ENCODE assay signal across 1 cellular context in the genomic region with DNA sequence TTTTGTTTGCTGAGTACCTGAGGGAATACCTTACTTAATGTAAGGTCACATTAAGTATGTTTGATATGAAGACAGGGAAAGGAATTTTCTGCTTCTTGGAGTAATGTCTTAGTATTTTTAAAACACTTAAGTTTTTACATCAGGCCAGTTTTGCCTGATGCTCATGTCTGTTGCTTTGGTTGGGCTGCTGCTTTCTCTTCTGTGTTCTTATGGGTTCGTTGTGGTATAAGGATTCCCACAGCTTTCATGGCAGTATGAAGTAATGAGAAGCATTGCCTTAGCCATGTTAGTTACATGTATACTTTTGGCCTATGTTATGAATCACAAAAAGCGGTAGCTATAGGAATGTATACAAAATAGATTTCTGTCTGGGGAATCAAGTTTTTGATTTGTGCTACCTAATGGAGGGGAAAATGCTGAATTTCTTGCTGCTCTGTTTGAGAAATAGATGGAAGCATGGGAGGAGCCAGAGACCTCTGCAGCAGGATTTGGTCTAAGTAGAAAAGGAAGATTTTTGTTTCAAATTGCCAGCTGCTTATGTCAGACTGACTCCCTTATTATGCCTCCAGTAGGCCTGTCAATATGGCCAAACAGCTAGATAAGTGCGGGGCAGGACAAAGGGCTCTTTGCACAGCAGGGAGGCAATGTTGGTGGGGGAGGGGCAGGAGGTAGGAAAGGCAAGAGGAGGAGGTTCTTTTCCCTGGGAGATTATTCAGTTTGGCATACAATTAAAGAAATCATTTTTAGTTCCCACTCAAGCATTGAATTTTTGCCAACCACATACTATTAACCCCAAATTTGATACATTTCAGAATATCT.
A peak's percentile ranks its signal among the peaks of the same experiment; 100 is the strongest.
TF ChIP-seq lines count a peak whose summit lies in the region.

No MANE protein-coding gene starts in this region.

TF ChIP-seq in K562, 482 proteins besides CTCF, POLR2A, EP300 and RAD21 (continued from another document and continues in another):
- TF ChIP-seq, protein P1, sequence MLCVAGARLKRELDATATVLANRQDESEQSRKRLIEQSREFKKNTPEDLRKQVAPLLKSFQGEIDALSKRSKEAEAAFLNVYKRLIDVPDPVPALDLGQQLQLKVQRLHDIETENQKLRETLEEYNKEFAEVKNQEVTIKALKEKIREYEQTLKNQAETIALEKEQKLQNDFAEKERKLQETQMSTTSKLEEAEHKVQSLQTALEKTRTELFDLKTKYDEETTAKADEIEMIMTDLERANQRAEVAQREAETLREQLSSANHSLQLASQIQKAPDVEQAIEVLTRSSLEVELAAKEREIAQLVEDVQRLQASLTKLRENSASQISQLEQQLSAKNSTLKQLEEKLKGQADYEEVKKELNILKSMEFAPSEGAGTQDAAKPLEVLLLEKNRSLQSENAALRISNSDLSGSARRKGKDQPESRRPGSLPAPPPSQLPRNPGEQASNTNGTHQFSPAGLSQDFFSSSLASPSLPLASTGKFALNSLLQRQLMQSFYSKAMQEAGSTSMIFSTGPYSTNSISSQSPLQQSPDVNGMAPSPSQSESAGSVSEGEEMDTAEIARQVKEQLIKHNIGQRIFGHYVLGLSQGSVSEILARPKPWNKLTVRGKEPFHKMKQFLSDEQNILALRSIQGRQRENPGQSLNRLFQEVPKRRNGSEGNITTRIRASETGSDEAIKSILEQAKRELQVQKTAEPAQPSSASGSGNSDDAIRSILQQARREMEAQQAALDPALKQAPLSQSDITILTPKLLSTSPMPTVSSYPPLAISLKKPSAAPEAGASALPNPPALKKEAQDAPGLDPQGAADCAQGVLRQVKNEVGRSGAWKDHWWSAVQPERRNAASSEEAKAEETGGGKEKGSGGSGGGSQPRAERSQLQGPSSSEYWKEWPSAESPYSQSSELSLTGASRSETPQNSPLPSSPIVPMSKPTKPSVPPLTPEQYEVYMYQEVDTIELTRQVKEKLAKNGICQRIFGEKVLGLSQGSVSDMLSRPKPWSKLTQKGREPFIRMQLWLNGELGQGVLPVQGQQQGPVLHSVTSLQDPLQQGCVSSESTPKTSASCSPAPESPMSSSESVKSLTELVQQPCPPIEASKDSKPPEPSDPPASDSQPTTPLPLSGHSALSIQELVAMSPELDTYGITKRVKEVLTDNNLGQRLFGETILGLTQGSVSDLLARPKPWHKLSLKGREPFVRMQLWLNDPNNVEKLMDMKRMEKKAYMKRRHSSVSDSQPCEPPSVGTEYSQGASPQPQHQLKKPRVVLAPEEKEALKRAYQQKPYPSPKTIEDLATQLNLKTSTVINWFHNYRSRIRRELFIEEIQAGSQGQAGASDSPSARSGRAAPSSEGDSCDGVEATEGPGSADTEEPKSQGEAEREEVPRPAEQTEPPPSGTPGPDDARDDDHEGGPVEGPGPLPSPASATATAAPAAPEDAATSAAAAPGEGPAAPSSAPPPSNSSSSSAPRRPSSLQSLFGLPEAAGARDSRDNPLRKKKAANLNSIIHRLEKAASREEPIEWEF (CRISPR knock-in tag; IDR thresholded peaks at IDR 0.05) = no peak
- TF ChIP-seq, protein P2, sequence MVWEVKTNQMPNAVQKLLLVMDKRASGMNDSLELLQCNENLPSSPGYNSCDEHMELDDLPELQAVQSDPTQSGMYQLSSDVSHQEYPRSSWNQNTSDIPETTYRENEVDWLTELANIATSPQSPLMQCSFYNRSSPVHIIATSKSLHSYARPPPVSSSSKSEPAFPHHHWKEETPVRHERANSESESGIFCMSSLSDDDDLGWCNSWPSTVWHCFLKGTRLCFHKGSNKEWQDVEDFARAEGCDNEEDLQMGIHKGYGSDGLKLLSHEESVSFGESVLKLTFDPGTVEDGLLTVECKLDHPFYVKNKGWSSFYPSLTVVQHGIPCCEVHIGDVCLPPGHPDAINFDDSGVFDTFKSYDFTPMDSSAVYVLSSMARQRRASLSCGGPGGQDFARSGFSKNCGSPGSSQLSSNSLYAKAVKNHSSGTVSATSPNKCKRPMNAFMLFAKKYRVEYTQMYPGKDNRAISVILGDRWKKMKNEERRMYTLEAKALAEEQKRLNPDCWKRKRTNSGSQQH (CRISPR knock-in tag; IDR thresholded peaks at IDR 0.05) = no peak
- TF ChIP-seq FOXJ2 (tag; IDR thresholded peaks at IDR 0.05) (peak; percentile 32; the same call in 1 of the 2 replicates), THRAP3 (IDR thresholded peaks at IDR 0.05; ENCODE audit: borderline replicate concordance) (peak; percentile 11; the same call in 1 of the 2 replicates), BDP1 (IDR thresholded peaks at IDR 0.05; ENCODE audit: insufficient read depth, insufficient read length) (no peak), ARNT (IDR thresholded peaks at IDR 0.05) (peak; percentile 62 to 73; a peak in 3 of 4 replicates), SMARCA5 (IDR thresholded peaks at IDR 0.05) (peak; percentile 22; the same call in 1 of the 2 replicates), ZNF124 (CRISPR knock-in tag; IDR thresholded peaks at IDR 0.05) (no peak), HLTF (IDR thresholded peaks at IDR 0.05) (0 out of 2 replicates have a peak, but pooled peaks have one; percentile 28), CHD2 (IDR thresholded peaks at IDR 0.05; ENCODE audit: low read depth, low read length) (peak; percentile 53), RFX1 (IDR thresholded peaks at IDR 0.05) (no peak; the same call in 1 of the 2 replicates), MECOM (CRISPR knock-in tag; IDR thresholded peaks at IDR 0.05) (no peak), ZNF551 (CRISPR knock-in tag; IDR thresholded peaks at IDR 0.05) (no peak), MCM3 (IDR thresholded peaks at IDR 0.05) (no peak), TEAD1 (CRISPR knock-in tag; IDR thresholded peaks at IDR 0.05) (no peak), SRF (CRISPR knock-in tag; IDR thresholded peaks at IDR 0.05) (peak in 1 of 2 experiments; percentile 58; a peak in 1 of 4 replicates), YY1 (IDR thresholded peaks at IDR 0.05; ENCODE audit: borderline replicate concordance in 1 of 3, control insufficient read depth in 1 of 3, extremely low read depth in 1 of 3, insufficient read depth in 3 of 3, insufficient read length in 1 of 3, insufficient replicate concordance in 2 of 3, low read depth in 1 of 3, low read length in 2 of 3) (peak in 2 of 3 experiments; percentile 32 to 86), KLF16 (IDR thresholded peaks at IDR 0.05) (no peak), EHMT2 (IDR thresholded peaks at IDR 0.05) (peak; percentile 75), ZNF282 (CRISPR knock-in tag; IDR thresholded peaks at IDR 0.05) (no peak), HNRNPL (IDR thresholded peaks at IDR 0.05; ENCODE audit: low read depth, low read length) (no peak)
- TF ChIP-seq, protein P3, sequence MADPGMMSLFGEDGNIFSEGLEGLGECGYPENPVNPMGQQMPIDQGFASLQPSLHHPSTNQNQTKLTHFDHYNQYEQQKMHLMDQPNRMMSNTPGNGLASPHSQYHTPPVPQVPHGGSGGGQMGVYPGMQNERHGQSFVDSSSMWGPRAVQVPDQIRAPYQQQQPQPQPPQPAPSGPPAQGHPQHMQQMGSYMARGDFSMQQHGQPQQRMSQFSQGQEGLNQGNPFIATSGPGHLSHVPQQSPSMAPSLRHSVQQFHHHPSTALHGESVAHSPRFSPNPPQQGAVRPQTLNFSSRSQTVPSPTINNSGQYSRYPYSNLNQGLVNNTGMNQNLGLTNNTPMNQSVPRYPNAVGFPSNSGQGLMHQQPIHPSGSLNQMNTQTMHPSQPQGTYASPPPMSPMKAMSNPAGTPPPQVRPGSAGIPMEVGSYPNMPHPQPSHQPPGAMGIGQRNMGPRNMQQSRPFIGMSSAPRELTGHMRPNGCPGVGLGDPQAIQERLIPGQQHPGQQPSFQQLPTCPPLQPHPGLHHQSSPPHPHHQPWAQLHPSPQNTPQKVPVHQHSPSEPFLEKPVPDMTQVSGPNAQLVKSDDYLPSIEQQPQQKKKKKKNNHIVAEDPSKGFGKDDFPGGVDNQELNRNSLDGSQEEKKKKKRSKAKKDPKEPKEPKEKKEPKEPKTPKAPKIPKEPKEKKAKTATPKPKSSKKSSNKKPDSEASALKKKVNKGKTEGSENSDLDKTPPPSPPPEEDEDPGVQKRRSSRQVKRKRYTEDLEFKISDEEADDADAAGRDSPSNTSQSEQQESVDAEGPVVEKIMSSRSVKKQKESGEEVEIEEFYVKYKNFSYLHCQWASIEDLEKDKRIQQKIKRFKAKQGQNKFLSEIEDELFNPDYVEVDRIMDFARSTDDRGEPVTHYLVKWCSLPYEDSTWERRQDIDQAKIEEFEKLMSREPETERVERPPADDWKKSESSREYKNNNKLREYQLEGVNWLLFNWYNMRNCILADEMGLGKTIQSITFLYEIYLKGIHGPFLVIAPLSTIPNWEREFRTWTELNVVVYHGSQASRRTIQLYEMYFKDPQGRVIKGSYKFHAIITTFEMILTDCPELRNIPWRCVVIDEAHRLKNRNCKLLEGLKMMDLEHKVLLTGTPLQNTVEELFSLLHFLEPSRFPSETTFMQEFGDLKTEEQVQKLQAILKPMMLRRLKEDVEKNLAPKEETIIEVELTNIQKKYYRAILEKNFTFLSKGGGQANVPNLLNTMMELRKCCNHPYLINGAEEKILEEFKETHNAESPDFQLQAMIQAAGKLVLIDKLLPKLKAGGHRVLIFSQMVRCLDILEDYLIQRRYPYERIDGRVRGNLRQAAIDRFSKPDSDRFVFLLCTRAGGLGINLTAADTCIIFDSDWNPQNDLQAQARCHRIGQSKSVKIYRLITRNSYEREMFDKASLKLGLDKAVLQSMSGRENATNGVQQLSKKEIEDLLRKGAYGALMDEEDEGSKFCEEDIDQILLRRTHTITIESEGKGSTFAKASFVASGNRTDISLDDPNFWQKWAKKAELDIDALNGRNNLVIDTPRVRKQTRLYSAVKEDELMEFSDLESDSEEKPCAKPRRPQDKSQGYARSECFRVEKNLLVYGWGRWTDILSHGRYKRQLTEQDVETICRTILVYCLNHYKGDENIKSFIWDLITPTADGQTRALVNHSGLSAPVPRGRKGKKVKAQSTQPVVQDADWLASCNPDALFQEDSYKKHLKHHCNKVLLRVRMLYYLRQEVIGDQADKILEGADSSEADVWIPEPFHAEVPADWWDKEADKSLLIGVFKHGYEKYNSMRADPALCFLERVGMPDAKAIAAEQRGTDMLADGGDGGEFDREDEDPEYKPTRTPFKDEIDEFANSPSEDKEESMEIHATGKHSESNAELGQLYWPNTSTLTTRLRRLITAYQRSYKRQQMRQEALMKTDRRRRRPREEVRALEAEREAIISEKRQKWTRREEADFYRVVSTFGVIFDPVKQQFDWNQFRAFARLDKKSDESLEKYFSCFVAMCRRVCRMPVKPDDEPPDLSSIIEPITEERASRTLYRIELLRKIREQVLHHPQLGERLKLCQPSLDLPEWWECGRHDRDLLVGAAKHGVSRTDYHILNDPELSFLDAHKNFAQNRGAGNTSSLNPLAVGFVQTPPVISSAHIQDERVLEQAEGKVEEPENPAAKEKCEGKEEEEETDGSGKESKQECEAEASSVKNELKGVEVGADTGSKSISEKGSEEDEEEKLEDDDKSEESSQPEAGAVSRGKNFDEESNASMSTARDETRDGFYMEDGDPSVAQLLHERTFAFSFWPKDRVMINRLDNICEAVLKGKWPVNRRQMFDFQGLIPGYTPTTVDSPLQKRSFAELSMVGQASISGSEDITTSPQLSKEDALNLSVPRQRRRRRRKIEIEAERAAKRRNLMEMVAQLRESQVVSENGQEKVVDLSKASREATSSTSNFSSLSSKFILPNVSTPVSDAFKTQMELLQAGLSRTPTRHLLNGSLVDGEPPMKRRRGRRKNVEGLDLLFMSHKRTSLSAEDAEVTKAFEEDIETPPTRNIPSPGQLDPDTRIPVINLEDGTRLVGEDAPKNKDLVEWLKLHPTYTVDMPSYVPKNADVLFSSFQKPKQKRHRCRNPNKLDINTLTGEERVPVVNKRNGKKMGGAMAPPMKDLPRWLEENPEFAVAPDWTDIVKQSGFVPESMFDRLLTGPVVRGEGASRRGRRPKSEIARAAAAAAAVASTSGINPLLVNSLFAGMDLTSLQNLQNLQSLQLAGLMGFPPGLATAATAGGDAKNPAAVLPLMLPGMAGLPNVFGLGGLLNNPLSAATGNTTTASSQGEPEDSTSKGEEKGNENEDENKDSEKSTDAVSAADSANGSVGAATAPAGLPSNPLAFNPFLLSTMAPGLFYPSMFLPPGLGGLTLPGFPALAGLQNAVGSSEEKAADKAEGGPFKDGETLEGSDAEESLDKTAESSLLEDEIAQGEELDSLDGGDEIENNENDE (IDR thresholded peaks at IDR 0.05; ENCODE audit: low read depth, low read length) = no peak
- TF ChIP-seq, protein P4, sequence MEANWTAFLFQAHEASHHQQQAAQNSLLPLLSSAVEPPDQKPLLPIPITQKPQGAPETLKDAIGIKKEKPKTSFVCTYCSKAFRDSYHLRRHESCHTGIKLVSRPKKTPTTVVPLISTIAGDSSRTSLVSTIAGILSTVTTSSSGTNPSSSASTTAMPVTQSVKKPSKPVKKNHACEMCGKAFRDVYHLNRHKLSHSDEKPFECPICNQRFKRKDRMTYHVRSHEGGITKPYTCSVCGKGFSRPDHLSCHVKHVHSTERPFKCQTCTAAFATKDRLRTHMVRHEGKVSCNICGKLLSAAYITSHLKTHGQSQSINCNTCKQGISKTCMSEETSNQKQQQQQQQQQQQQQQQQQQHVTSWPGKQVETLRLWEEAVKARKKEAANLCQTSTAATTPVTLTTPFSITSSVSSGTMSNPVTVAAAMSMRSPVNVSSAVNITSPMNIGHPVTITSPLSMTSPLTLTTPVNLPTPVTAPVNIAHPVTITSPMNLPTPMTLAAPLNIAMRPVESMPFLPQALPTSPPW (CRISPR knock-in tag; IDR thresholded peaks at IDR 0.05) = no peak
- TF ChIP-seq, protein P5, sequence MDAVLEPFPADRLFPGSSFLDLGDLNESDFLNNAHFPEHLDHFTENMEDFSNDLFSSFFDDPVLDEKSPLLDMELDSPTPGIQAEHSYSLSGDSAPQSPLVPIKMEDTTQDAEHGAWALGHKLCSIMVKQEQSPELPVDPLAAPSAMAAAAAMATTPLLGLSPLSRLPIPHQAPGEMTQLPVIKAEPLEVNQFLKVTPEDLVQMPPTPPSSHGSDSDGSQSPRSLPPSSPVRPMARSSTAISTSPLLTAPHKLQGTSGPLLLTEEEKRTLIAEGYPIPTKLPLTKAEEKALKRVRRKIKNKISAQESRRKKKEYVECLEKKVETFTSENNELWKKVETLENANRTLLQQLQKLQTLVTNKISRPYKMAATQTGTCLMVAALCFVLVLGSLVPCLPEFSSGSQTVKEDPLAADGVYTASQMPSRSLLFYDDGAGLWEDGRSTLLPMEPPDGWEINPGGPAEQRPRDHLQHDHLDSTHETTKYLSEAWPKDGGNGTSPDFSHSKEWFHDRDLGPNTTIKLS (IDR thresholded peaks at IDR 0.05; ENCODE audit: borderline replicate concordance, low read depth) = 0 out of 2 replicates have a peak, but pooled peaks have one; percentile 32
- TF ChIP-seq, protein P6, sequence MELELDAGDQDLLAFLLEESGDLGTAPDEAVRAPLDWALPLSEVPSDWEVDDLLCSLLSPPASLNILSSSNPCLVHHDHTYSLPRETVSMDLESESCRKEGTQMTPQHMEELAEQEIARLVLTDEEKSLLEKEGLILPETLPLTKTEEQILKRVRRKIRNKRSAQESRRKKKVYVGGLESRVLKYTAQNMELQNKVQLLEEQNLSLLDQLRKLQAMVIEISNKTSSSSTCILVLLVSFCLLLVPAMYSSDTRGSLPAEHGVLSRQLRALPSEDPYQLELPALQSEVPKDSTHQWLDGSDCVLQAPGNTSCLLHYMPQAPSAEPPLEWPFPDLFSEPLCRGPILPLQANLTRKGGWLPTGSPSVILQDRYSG (tag; conservative IDR thresholded peaks at IDR 0.05; ENCODE audit: low read depth) = no peak
